In the genomic region with DNA sequence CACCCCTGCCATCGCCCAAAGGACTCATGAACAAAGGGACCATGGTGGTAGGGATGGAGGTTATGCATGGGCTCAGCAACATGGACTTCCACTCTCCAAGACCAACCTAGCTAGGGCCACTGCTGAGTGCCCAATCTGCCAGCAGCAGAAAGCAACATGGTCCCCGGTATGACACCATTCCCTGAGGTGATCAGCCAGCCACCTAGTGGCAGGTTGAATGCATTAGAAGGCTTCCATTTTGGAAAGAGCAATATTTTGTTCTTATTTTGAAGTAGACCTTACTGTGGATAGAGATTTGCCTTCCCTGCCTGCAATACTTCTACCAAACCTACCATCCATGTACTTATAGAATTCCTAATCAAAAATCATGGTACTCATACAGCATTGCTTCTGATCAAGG, we compare ENCODE assay signal across 12 cellular contexts.
DNase-seq lines count a peak whose midpoint lies in the region; ATAC-seq, FAIRE-seq and TF ChIP-seq lines count a peak whose summit lies in the region.
"Had no signal": no experiment of that assay in that cellular context is flagged by ENCODE, and none has a peak within 500 bp of the region (broad histone marks: within the 10 kb centered on the region; RNA-seq: fewer than 3 reads in every experiment).

No MANE protein-coding gene starts in this region.

- WGBS in small intestine, 3 donors: 81 to 83% (median 82%) methylated on average over 2 of the region's 2 CpGs

- peak; percentile 47 for ATAC-seq in HG02759 (IDR thresholded peaks at IDR 0.05; ENCODE audit: unreplicated experiment)

- peak; percentile 18 for TF ChIP-seq CTCF in progenitor cell of endocrine pancreas (IDR thresholded peaks at IDR 0.05; ENCODE audit: unreplicated experiment)

- H3K27me3 ChIP-seq in small intestine (ENCODE audit: control insufficient read depth in 2 of 2, insufficient read depth in 2 of 2, low read length in 2 of 2): no peaks in the 10 kb centered on the region

- peak; percentile 3 for DNase-seq in activated CD4-positive, alpha-beta T cell treated with anti-CD3 and anti-CD28 coated beads for 48 hours
- no peak for DNase-seq in activated CD4-positive, alpha-beta T cell treated with anti-CD3 and anti-CD28 coated beads, Interleukin-2, amount 50 U/mL, for 1 hour
- peak; percentile 32 for DNase-seq in SK-MEL-5 (ENCODE audit: low read depth, low spot score)
- DNase-seq in progenitor cell of endocrine pancreas (ENCODE audit: low spot score, unreplicated experiment): no peak
- DNase-seq in small intestine: no peak
- DNase-seq in activated T-cell treated with anti-CD3 and anti-CD28 coated beads, Interleukin-2, amount 50 U/mL, for 24 hours: no peak
- DNase-seq in mesenteric fat pad (ENCODE audit: low spot score): no peak
- DNase-seq: activated CD4-positive, alpha-beta T cell treated with anti-CD3 and anti-CD28 coated beads, Interleukin-2, amount 50 U/mL, for 4 hours; NCI-H510A treated with DMSO at 0.1 percent for 48 hours had no signal

- no peak for FAIRE-seq in small intestine (lab: Jason Lieb, UNC)
- FAIRE-seq: islet of Langerhans had no signal

- H3K4me3 Mint-ChIP-seq in progenitor cell of endocrine pancreas (ENCODE audit: low read depth): no peak overlapping the region
- H3K4me3 Mint-ChIP-seq in activated T-cell treated with anti-CD3 and anti-CD28 coated beads, Interleukin-2, amount 50 U/mL, for 24 hours: no peak overlapping the region
- H3K4me3 Mint-ChIP-seq: central memory CD8-positive, alpha-beta T cell had no signal

- H3K36me3 ChIP-seq in small intestine (ENCODE audit: control insufficient read depth in 2 of 2, insufficient read depth in 2 of 2, low read length in 2 of 2): no peaks in the 10 kb centered on the region

- H3K9me3 Mint-ChIP-seq in progenitor cell of endocrine pancreas (ENCODE audit: low read depth): peaks cover 9% of the 10 kb centered on the region
- H3K9me3 Mint-ChIP-seq in activated T-cell treated with anti-CD3 and anti-CD28 coated beads, Interleukin-2, amount 50 U/mL, for 24 hours: no peaks in the 10 kb centered on the region
- H3K9me3 Mint-ChIP-seq: central memory CD8-positive, alpha-beta T cell had no signal

- in situ Hi-C loops in SK-MEL-5 (cut with HindIII; ENCODE audit: low pct_unique_long_range_greater_than_20kb, low sequenced_read_pairs): no loop called here

- H3K27me3 Mint-ChIP-seq in progenitor cell of endocrine pancreas: peaks cover 2% of the 10 kb centered on the region
- H3K27me3 Mint-ChIP-seq in activated T-cell treated with anti-CD3 and anti-CD28 coated beads, Interleukin-2, amount 50 U/mL, for 24 hours: peaks cover 19% of the 10 kb centered on the region

- no peak overlapping the region for H3K27ac Mint-ChIP-seq in progenitor cell of endocrine pancreas
- H3K27ac Mint-ChIP-seq in activated T-cell treated with anti-CD3 and anti-CD28 coated beads, Interleukin-2, amount 50 U/mL, for 24 hours: no peak overlapping the region

- H3K4me1 ChIP-seq in small intestine (ENCODE audit: control insufficient read depth in 2 of 2, insufficient read depth in 1 of 2, low read depth in 1 of 2, low read length in 1 of 2): no peaks in the 10 kb centered on the region

- H3K27ac ChIP-seq in small intestine (ENCODE audit: low read depth in 1 of 2, low read length in 1 of 2): no peak overlapping the region

- no peaks in the 10 kb centered on the region for H3K9me3 ChIP-seq in small intestine (ENCODE audit: control insufficient read depth, low read depth)

- H3K4me3 ChIP-seq in small intestine (ENCODE audit: low read depth in 1 of 2, low read length in 2 of 2): no peak overlapping the region

- peaks cover 1% of the 10 kb centered on the region for H3K4me1 Mint-ChIP-seq in progenitor cell of endocrine pancreas (ENCODE audit: low read depth)
- no peaks in the 10 kb centered on the region for H3K4me1 Mint-ChIP-seq in activated T-cell treated with anti-CD3 and anti-CD28 coated beads, Interleukin-2, amount 50 U/mL, for 24 hours (ENCODE audit: low read depth)
- H3K4me1 Mint-ChIP-seq: central memory CD8-positive, alpha-beta T cell had no signal

- H3K36me3 Mint-ChIP-seq in progenitor cell of endocrine pancreas (ENCODE audit: insufficient read depth): no peaks in the 10 kb centered on the region
- H3K36me3 Mint-ChIP-seq in activated T-cell treated with anti-CD3 and anti-CD28 coated beads, Interleukin-2, amount 50 U/mL, for 24 hours (ENCODE audit: low read depth): no peaks in the 10 kb centered on the region

Comparison
In these comparisons a context has a peak if more than half of its experiments do, and no peak if none do; other contexts are left out.
1. DNase-seq: peak in activated CD4-positive, alpha-beta T cell treated with anti-CD3 and anti-CD28 coated beads for 48 hours (single experiment) and SK-MEL-5 (single experiment); none in activated CD4-positive, alpha-beta T cell treated with anti-CD3 and anti-CD28 coated beads, Interleukin-2, amount 50 U/mL, for 1 hour (single experiment), progenitor cell of endocrine pancreas (single experiment), small intestine (single experiment), activated T-cell treated with anti-CD3 and anti-CD28 coated beads, Interleukin-2, amount 50 U/mL, for 24 hours (single experiment) and mesenteric fat pad (single experiment).